1 cellular context compared by ENCODE assay signal in genomic region chr9:132409828-132410528, GRCh38.
A peak's percentile ranks its signal among the peaks of the same experiment; 100 is the strongest.
TF ChIP-seq lines count a peak whose summit lies in the region.

CFAP77 (plus strand) TSS chr9:132410211; CDS start chr9:132410272, 61 bp downstream.

TF ChIP-seq in HEK293, 187 proteins besides CTCF, POLR2A, EP300 and RAD21 (continued from another document and continues in another):
- TF ChIP-seq ZNF398 (tag by site-specific recombination; IDR thresholded peaks at IDR 0.05): no peak
- no peak for TF ChIP-seq ZNF555 (tag by site-specific recombination; conservative IDR thresholded peaks at IDR 0.05)
- TF ChIP-seq HIC1 (tag by site-specific recombination; IDR thresholded peaks at IDR 0.05): no peak
- no peak for TF ChIP-seq ZNF488 (tag by site-specific recombination; IDR thresholded peaks at IDR 0.05)
- no peak for TF ChIP-seq BCL6B (tag by site-specific recombination; IDR thresholded peaks at IDR 0.05)
- no peak for TF ChIP-seq ZNF48 (tag by site-specific recombination; IDR thresholded peaks at IDR 0.05)
- no peak for TF ChIP-seq ZNF280D (tag by site-specific recombination; IDR thresholded peaks at IDR 0.05)
- no peak for TF ChIP-seq TRIM28 (IDR thresholded peaks at IDR 0.05; ENCODE audit: borderline replicate concordance, low read length)
- TF ChIP-seq ZNF214 (tag by site-specific recombination; IDR thresholded peaks at IDR 0.05; ENCODE audit: borderline replicate concordance): no peak
- no peak for TF ChIP-seq ZNF292 (tag by site-specific recombination; IDR thresholded peaks at IDR 0.05; ENCODE audit: borderline replicate concordance, low read depth)
- peak; percentile 16; the same call in 1 of the 2 replicates for TF ChIP-seq ZNF629 (tag by site-specific recombination; IDR thresholded peaks at IDR 0.05)
- no peak for TF ChIP-seq ZBTB1 (tag by site-specific recombination; IDR thresholded peaks at IDR 0.05)
- TF ChIP-seq ZNF658 (tag by site-specific recombination; IDR thresholded peaks at IDR 0.05): no peak
- no peak for TF ChIP-seq OSR2 (tag by site-specific recombination; IDR thresholded peaks at IDR 0.05)
- TF ChIP-seq ZNF341 (tag by site-specific recombination; IDR thresholded peaks at IDR 0.05; ENCODE audit: low read depth): peak; percentile 41; the same call in 1 of the 2 replicates
- no peak for TF ChIP-seq REPIN1 (tag by site-specific recombination; IDR thresholded peaks at IDR 0.05; ENCODE audit: low read depth)
- TF ChIP-seq ZNF350 (tag by site-specific recombination; IDR thresholded peaks at IDR 0.05): no peak
- no peak for TF ChIP-seq ZNF202 (tag by site-specific recombination; IDR thresholded peaks at IDR 0.05; ENCODE audit: borderline replicate concordance)
- TF ChIP-seq ZSCAN4 (tag by site-specific recombination; IDR thresholded peaks at IDR 0.05): 0 out of 2 replicates have a peak, but pooled peaks have one; percentile 14
- no peak for TF ChIP-seq PRDM2 (tag by site-specific recombination; IDR thresholded peaks at IDR 0.05; ENCODE audit: borderline replicate concordance)
- no peak for TF ChIP-seq ZNF548 (tag by site-specific recombination; IDR thresholded peaks at IDR 0.05)
- no peak for TF ChIP-seq ZNF112 (tag by site-specific recombination; IDR thresholded peaks at IDR 0.05)
- peak; percentile 100 for TF ChIP-seq PRDM10 (tag by site-specific recombination; IDR thresholded peaks at IDR 0.05)
- TF ChIP-seq ZNF792 (tag by site-specific recombination; IDR thresholded peaks at IDR 0.05): no peak
- no peak for TF ChIP-seq ZNF16 (tag by site-specific recombination; IDR thresholded peaks at IDR 0.05; ENCODE audit: low read depth)
- peak; percentile 66 for TF ChIP-seq ZBTB26 (tag by site-specific recombination; optimal IDR thresholded peaks at IDR 0.05)
- peak; percentile 80; the same call in 1 of the 2 replicates for TF ChIP-seq ZNF76 (tag by site-specific recombination; IDR thresholded peaks at IDR 0.05; ENCODE audit: borderline replicate concordance, low read depth)
- TF ChIP-seq ZFHX2 (tag by site-specific recombination; conservative IDR thresholded peaks at IDR 0.05): no peak
- peak; percentile 90 for TF ChIP-seq ZIC2 (tag by site-specific recombination; IDR thresholded peaks at IDR 0.05)
- no peak for TF ChIP-seq ZNF175 (tag by site-specific recombination; IDR thresholded peaks at IDR 0.05)
- peak; percentile 49; the same call in 1 of the 2 replicates for TF ChIP-seq ZNF660 (tag by site-specific recombination; IDR thresholded peaks at IDR 0.05)
- no peak for TF ChIP-seq HOXA7 (CRISPR knock-in tag; IDR thresholded peaks at IDR 0.05; ENCODE audit: borderline replicate concordance)
- TF ChIP-seq MZF1 (tag by site-specific recombination; IDR thresholded peaks at IDR 0.05; ENCODE audit: borderline replicate concordance): no peak
- peak; percentile 54 for TF ChIP-seq SP7 (tag by site-specific recombination; IDR thresholded peaks at IDR 0.05)
- TF ChIP-seq ZNF239 (tag by site-specific recombination; IDR thresholded peaks at IDR 0.05): no peak
- no peak for TF ChIP-seq BCL11B (tag by site-specific recombination; IDR thresholded peaks at IDR 0.05; ENCODE audit: low read depth)
- TF ChIP-seq ZNF10 (tag by site-specific recombination; IDR thresholded peaks at IDR 0.05): no peak
- TF ChIP-seq BCL11A (tag by site-specific recombination; IDR thresholded peaks at IDR 0.05; ENCODE audit: low read depth): no peak
